In the genomic region with DNA sequence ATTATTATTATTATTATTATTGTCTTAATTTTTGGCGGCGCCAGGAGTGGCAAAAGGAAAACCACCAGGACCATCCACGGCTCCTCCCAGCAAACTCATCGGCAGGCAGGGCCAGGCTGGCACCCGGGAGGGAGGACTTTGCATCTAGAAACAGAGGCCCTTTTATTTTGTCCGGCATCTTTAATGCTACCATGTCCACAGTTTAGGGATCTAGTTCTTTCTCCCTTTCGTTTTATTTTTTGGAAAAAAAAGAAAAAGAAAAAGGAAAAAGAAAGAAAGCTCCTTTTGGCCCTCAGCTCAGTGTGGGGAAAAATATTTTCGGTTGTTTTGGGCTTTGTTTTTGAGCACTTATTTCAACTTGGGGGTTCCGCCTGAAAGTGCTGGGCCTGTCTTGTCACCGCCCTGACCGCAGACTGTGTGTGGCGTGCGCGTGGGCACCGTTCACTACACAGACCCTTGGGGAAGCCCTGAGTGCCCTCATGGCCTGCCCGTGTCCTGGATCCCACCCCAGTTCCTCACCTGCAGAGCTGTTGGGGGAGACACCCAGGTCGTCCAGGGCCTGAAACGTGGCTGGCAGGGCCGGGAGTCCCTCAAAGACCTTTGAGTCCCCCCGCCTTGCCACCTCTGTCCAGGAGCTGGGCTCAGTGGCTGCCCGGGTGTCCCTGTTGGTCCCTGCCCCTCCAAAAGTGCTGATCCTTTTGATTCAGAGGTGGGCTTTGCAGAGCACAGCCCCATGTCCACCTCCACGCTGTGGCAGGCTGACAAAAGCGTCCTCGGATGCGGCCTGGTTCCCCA, we compare ENCODE assay signal across 10 cellular contexts.
DNase-seq lines count a peak whose midpoint lies in the region; ATAC-seq, FAIRE-seq and TF ChIP-seq lines count a peak whose summit lies in the region.
"Had no signal": no experiment of that assay in that cellular context is flagged by ENCODE, and none has a peak within 500 bp of the region (broad histone marks: within the 10 kb centered on the region; RNA-seq: fewer than 3 reads in every experiment).

No MANE protein-coding gene starts in this region.

- intact Hi-C loops in prostate gland (cut with DNase I): no loop called here

- TF ChIP-seq POLR2A in prostate gland (IDR thresholded peaks at IDR 0.05) (no peak), GM12892 (IDR thresholded peaks at IDR 0.05; ENCODE audit: low read depth, low read length) (no peak)

- 27% methylated on average over 25 of the region's 25 CpGs for WGBS in prostate gland

- ATAC-seq in WTC11 (no peak), GM19324 (IDR thresholded peaks at IDR 0.05; ENCODE audit: low FRiP score, unreplicated experiment) (no peak), HG03521 (IDR thresholded peaks at IDR 0.05; ENCODE audit: unreplicated experiment) (no peak)

- no peak overlapping the region for H3K4me2 ChIP-seq in BLaER1

- FAIRE-seq in GM12892 (lab: Jason Lieb, UNC): no peak

- CTCF ChIA-PET in WTC11 (lab: Charles Lee): interaction anchor here (1.3 to 2.8 kb wide), 4 partner anchors 11 to 87 kb away, joined by 3 to 13 read pairs (median 8); no protein-coding TSS in a partner anchor

- no peak overlapping the region for H3K27ac ChIP-seq in BLaER1
- peak overlapping the region; percentile 96 to 99 for H3K27ac ChIP-seq in prostate gland

- H3K36me3 Mint-ChIP-seq in WTC11: no peaks in the 10 kb centered on the region

- H3K27ac Mint-ChIP-seq in WTC11: 0 out of 2 replicates have a peak overlapping the region, but pooled peaks have one; percentile 68
- H3K27ac Mint-ChIP-seq: mesothelial cell of epicardium had no signal

- H3K9me3 Mint-ChIP-seq in WTC11: no peaks in the 10 kb centered on the region
- H3K9me3 Mint-ChIP-seq: mesothelial cell of epicardium had no signal

- peaks cover 100% of the 10 kb centered on the region for H4K20me1 ChIP-seq in BLaER1

- H3K36me3 ChIP-seq in BLaER1: peaks cover 65% of the 10 kb centered on the region
- H3K36me3 ChIP-seq in prostate gland: no peaks in the 10 kb centered on the region

- H3K4me1 Mint-ChIP-seq in WTC11: peaks cover 23% of the 10 kb centered on the region

- DNase-seq in WTC11 (ENCODE audit: low spot score) (peak; percentile 7), glomerular visceral epithelial cell (ENCODE audit: extremely low spot score) (peak; percentile 23), prostate gland (ENCODE audit: low spot score) (no peak), KBM-7 (no peak), GM12892 (ENCODE audit: insufficient read length) (no peak)
- DNase-seq: activated CD4-positive, alpha-beta T cell treated with anti-CD3 and anti-CD28 coated beads for 4 hours had no signal

- H3K9me3 ChIP-seq in BLaER1 (no peaks in the 10 kb centered on the region), prostate gland (no peaks in the 10 kb centered on the region)

- peaks cover 18% of the 10 kb centered on the region for H3K27me3 ChIP-seq in BLaER1
- no peaks in the 10 kb centered on the region for H3K27me3 ChIP-seq in prostate gland (replicated peaks; ENCODE audit: insufficient read depth)

- H3K27me3 Mint-ChIP-seq in WTC11 (ENCODE audit: low read depth): no peaks in the 10 kb centered on the region

- H3K4me1 ChIP-seq in BLaER1 (peaks cover 17% of the 10 kb centered on the region), prostate gland (replicated peaks) (peaks cover 44% of the 10 kb centered on the region)

- TF ChIP-seq CTCF in WTC11 (IDR thresholded peaks at IDR 0.05): no peak
- TF ChIP-seq CTCF in prostate gland (IDR thresholded peaks at IDR 0.05): no peak

- in situ Hi-C loops in KBM-7 (cut with MboI; ENCODE audit: low pct_unique_long_range_greater_than_20kb, low sequenced_read_pairs): no loop called here

- POLR2A ChIA-PET in WTC11 (lab: Charles Lee): interaction anchor here (1.8 kb wide), 1 partner anchor 75 kb away, joined by 5 read pairs; no protein-coding TSS in a partner anchor

- H3K9ac ChIP-seq in BLaER1: 0 out of 2 replicates have a peak overlapping the region, but pooled peaks have one; percentile 19

- no peak overlapping the region for H3K4me3 Mint-ChIP-seq in WTC11
- H3K4me3 Mint-ChIP-seq: mesothelial cell of epicardium had no signal

- H3K4me3 ChIP-seq in BLaER1: no peak overlapping the region
- H3K4me3 ChIP-seq in prostate gland: peak overlapping the region; percentile 30 to 93

TF ChIP-seq in WTC11, 78 proteins besides CTCF, POLR2A, EP300 and RAD21:
- TF ChIP-seq, protein P1, sequence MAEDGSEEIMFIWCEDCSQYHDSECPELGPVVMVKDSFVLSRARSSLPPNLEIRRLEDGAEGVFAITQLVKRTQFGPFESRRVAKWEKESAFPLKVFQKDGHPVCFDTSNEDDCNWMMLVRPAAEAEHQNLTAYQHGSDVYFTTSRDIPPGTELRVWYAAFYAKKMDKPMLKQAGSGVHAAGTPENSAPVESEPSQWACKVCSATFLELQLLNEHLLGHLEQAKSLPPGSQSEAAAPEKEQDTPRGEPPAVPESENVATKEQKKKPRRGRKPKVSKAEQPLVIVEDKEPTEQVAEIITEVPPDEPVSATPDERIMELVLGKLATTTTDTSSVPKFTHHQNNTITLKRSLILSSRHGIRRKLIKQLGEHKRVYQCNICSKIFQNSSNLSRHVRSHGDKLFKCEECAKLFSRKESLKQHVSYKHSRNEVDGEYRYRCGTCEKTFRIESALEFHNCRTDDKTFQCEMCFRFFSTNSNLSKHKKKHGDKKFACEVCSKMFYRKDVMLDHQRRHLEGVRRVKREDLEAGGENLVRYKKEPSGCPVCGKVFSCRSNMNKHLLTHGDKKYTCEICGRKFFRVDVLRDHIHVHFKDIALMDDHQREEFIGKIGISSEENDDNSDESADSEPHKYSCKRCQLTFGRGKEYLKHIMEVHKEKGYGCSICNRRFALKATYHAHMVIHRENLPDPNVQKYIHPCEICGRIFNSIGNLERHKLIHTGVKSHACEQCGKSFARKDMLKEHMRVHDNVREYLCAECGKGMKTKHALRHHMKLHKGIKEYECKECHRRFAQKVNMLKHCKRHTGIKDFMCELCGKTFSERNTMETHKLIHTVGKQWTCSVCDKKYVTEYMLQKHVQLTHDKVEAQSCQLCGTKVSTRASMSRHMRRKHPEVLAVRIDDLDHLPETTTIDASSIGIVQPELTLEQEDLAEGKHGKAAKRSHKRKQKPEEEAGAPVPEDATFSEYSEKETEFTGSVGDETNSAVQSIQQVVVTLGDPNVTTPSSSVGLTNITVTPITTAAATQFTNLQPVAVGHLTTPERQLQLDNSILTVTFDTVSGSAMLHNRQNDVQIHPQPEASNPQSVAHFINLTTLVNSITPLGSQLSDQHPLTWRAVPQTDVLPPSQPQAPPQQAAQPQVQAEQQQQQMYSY (CRISPR knock-in tag; IDR thresholded peaks at IDR 0.05): no peak
- TF ChIP-seq, protein P2, sequence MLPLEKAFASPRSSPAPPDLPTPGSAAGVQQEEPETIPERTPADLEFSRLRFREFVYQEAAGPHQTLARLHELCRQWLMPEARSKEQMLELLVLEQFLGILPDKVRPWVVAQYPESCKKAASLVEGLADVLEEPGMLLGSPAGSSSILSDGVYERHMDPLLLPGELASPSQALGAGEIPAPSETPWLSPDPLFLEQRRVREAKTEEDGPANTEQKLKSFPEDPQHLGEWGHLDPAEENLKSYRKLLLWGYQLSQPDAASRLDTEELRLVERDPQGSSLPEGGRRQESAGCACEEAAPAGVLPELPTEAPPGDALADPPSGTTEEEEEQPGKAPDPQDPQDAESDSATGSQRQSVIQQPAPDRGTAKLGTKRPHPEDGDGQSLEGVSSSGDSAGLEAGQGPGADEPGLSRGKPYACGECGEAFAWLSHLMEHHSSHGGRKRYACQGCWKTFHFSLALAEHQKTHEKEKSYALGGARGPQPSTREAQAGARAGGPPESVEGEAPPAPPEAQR (CRISPR knock-in tag; IDR thresholded peaks at IDR 0.05): no peak
- TF ChIP-seq CREM (CRISPR knock-in tag; IDR thresholded peaks at IDR 0.05): no peak
- no peak for TF ChIP-seq NR3C1 (CRISPR knock-in tag; conservative IDR thresholded peaks at IDR 0.05; ENCODE audit: low read depth)
- no peak for TF ChIP-seq ZNF396 (CRISPR knock-in tag; IDR thresholded peaks at IDR 0.05; ENCODE audit: borderline replicate concordance)
- TF ChIP-seq NR1H2 (CRISPR knock-in tag; IDR thresholded peaks at IDR 0.05): no peak
- no peak for TF ChIP-seq KAT7 (CRISPR knock-in tag; IDR thresholded peaks at IDR 0.05; ENCODE audit: borderline replicate concordance)
- TF ChIP-seq ETV6 (CRISPR knock-in tag; IDR thresholded peaks at IDR 0.05): no peak
- no peak for TF ChIP-seq FOXP1 (CRISPR knock-in tag; IDR thresholded peaks at IDR 0.05; ENCODE audit: borderline replicate concordance)
- TF ChIP-seq, protein P3, sequence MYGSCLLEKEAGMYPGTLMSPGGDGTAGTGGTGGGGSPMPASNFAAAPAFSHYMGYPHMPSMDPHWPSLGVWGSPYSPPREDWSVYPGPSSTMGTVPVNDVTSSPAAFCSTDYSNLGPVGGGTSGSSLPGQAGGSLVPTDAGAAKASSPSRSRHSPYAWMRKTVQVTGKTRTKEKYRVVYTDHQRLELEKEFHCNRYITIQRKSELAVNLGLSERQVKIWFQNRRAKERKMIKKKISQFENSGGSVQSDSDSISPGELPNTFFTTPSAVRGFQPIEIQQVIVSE (CRISPR knock-in tag; IDR thresholded peaks at IDR 0.05; ENCODE audit: borderline replicate concordance): no peak
- TF ChIP-seq, protein P4, sequence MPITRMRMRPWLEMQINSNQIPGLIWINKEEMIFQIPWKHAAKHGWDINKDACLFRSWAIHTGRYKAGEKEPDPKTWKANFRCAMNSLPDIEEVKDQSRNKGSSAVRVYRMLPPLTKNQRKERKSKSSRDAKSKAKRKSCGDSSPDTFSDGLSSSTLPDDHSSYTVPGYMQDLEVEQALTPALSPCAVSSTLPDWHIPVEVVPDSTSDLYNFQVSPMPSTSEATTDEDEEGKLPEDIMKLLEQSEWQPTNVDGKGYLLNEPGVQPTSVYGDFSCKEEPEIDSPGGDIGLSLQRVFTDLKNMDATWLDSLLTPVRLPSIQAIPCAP (CRISPR knock-in tag; IDR thresholded peaks at IDR 0.05): no peak
- no peak for TF ChIP-seq EMX1 (CRISPR knock-in tag; IDR thresholded peaks at IDR 0.05)
- no peak for TF ChIP-seq ELF4 (CRISPR knock-in tag; IDR thresholded peaks at IDR 0.05; ENCODE audit: low read depth)
- TF ChIP-seq, protein P5, sequence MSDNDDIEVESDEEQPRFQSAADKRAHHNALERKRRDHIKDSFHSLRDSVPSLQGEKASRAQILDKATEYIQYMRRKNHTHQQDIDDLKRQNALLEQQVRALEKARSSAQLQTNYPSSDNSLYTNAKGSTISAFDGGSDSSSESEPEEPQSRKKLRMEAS (CRISPR knock-in tag; IDR thresholded peaks at IDR 0.05): no peak
- TF ChIP-seq RORB (CRISPR knock-in tag; IDR thresholded peaks at IDR 0.05): no peak
- TF ChIP-seq ZNF232 (CRISPR knock-in tag; IDR thresholded peaks at IDR 0.05): no peak

Comparison
In these comparisons a context has a peak if more than half of its experiments do, and no peak if none do; other contexts are left out.
1. DNase-seq: peak in WTC11 (single experiment) and glomerular visceral epithelial cell (single experiment); none in prostate gland (single experiment), KBM-7 (single experiment) and GM12892 (single experiment).